Comparison of ENCODE assay signal across 1 cellular context in genomic region chr22:50317178-50317577, GRCh38.
A peak's percentile ranks its signal among the peaks of the same experiment; 100 is the strongest.
TF ChIP-seq lines count a peak whose summit lies in the region.

No MANE protein-coding gene starts in this region.

TF ChIP-seq in HepG2, 621 proteins besides CTCF, POLR2A, EP300 and RAD21:
- TF ChIP-seq PCBP1 (IDR thresholded peaks at IDR 0.05; ENCODE audit: borderline replicate concordance, low read depth, low read length) (no peak), ZNF501 (CRISPR knock-in tag; IDR thresholded peaks at IDR 0.05) (no peak), ARID5B (CRISPR knock-in tag; IDR thresholded peaks at IDR 0.05) (no peak), HNRNPL (IDR thresholded peaks at IDR 0.05; ENCODE audit: low read depth, low read length) (peak; percentile 31; the same call in 1 of the 2 replicates), ONECUT2 (CRISPR knock-in tag; IDR thresholded peaks at IDR 0.05) (no peak)
